8 cellular contexts compared by ENCODE assay signal in genomic region chr4:184537269-184538022, GRCh38.
DNase-seq lines count a peak whose midpoint lies in the region; ATAC-seq and TF ChIP-seq lines count a peak whose summit lies in the region.

No MANE protein-coding gene starts in this region.

- DNase-seq in DMS53 treated with DMSO at 0.1 percent for 48 hours (lab: John Stamatoyannopoulos, UW; ENCODE audit: unreplicated experiment) (peak; percentile 85), Panc1 (ENCODE audit: low read depth, low spot score) (peak; percentile 84), esophagus squamous epithelium (lab: John Stamatoyannopoulos, UW) (peak; percentile 60)
- DNase-seq in activated T-cell treated with anti-CD3 and anti-CD28 coated beads, Interleukin-2, amount 50 U/mL, for 72 hours, result peak; percentile 92
- DNase-seq in stimulated activated CD8-positive, alpha-beta memory T cell treated with anti-CD3 and anti-CD28 coated beads, Interleukin-7, amount 100 ng/mL, for 24 hours (ENCODE audit: low read depth), result peak; percentile 87

- H3K9me3 ChIP-seq in Panc1 (ENCODE audit: control insufficient read depth, insufficient read depth, low read depth, low read length), result no peaks in the 10 kb centered on the region
- no peaks in the 10 kb centered on the region for H3K9me3 ChIP-seq in esophagus squamous epithelium
- H3K9me3 ChIP-seq in muscle layer of duodenum (ENCODE audit: control insufficient read depth in 1 of 2, low read length in 2 of 2), result no peaks in the 10 kb centered on the region

- intact Hi-C loops in Panc1 (cut with micrococcal nuclease; ENCODE audit: unreplicated experiment), result loop anchor here (1.0 to 10.0 kb wide), 2 partner anchors 63 to 273 kb away; partner anchors contain the start of gene IRF2
- intact Hi-C loops in esophagus squamous epithelium (cut with DNase I), result loop anchor here (5.0 to 10.0 kb wide), 3 partner anchors 107 to 260 kb away; partner anchors contain the start of genes CASP3 and PRIMPOL

- in situ Hi-C loops in Panc1 (cut with HindIII; ENCODE audit: low pct_unique_long_range_greater_than_20kb, low sequenced_read_pairs), result no loop called here

- CTCF ChIA-PET in Panc1 (lab: Charles Lee), result interaction anchor here (0.9 to 1.5 kb wide), 2 partner anchors 268 to 274 kb away, joined by 4 to 5 read pairs; no protein-coding TSS in a partner anchor

- H3K9me3 Mint-ChIP-seq in activated T-cell treated with anti-CD3 and anti-CD28 coated beads, Interleukin-2, amount 50 U/mL, for 72 hours, result no peaks in the 10 kb centered on the region

- H4K20me1 ChIP-seq in KMS-11 (ENCODE audit: insufficient read depth), result no peaks in the 10 kb centered on the region

- ATAC-seq in GM21737 (IDR thresholded peaks at IDR 0.05; ENCODE audit: unreplicated experiment), result peak; percentile 53
- ATAC-seq in Panc1, result peak; percentile 95
- ATAC-seq in activated T-cell treated with anti-CD3 and anti-CD28 coated beads, Interleukin-2, amount 50 U/mL, for 72 hours (replicated peaks in 1 of 2), result peak; percentile 78

- peaks cover 65% of the 10 kb centered on the region for H3K4me1 ChIP-seq in KMS-11 (ENCODE audit: low read depth, poor library complexity, severe bottlenecking)
- H3K4me1 ChIP-seq in Panc1 (ENCODE audit: control insufficient read depth, insufficient read depth, low read length), result peaks cover 7% of the 10 kb centered on the region; the same call in 1 of the 2 replicates
- H3K4me1 ChIP-seq in esophagus squamous epithelium, result peaks cover 3 to 35% (median 25%) of the 10 kb centered on the region in 3 donors
- peaks cover 11% of the 10 kb centered on the region in 2 donors for H3K4me1 ChIP-seq in muscle layer of duodenum (ENCODE audit: control insufficient read depth in 1 of 2, insufficient read depth in 2 of 2, low read length in 2 of 2)

- TF ChIP-seq POLR2A in esophagus squamous epithelium (IDR thresholded peaks at IDR 0.05), result peak in 3 of 4 donors; percentile 86 to 96 (median 90)

- no peaks in the 10 kb centered on the region for H3K36me3 ChIP-seq in KMS-11 (ENCODE audit: insufficient read depth)
- no peaks in the 10 kb centered on the region for H3K36me3 ChIP-seq in Panc1 (ENCODE audit: control insufficient read depth, insufficient read depth, low read length)
- H3K36me3 ChIP-seq in esophagus squamous epithelium, result no peaks in the 10 kb centered on the region
- no peaks in the 10 kb centered on the region for H3K36me3 ChIP-seq in muscle layer of duodenum (ENCODE audit: control insufficient read depth in 1 of 2, insufficient read depth in 2 of 2, low read length in 2 of 2)

- peaks cover 71% of the 10 kb centered on the region for H3K4me1 Mint-ChIP-seq in activated T-cell treated with anti-CD3 and anti-CD28 coated beads, Interleukin-2, amount 50 U/mL, for 72 hours (ENCODE audit: low read depth)

- no peaks in the 10 kb centered on the region for H3K27me3 ChIP-seq in KMS-11 (ENCODE audit: insufficient read depth, low read depth)
- H3K27me3 ChIP-seq in Panc1 (ENCODE audit: control insufficient read depth, insufficient read depth, low read length), result no peaks in the 10 kb centered on the region
- no peaks in the 10 kb centered on the region for H3K27me3 ChIP-seq in esophagus squamous epithelium
- H3K27me3 ChIP-seq in muscle layer of duodenum (ENCODE audit: low read depth, low read length), result no peaks in the 10 kb centered on the region

- H3K9ac ChIP-seq in KMS-11, result peak overlapping the region; percentile 60

- H3K4me2 ChIP-seq in KMS-11, result peak overlapping the region; percentile 71

- peaks cover 6% of the 10 kb centered on the region for H3K79me2 ChIP-seq in KMS-11 (ENCODE audit: insufficient read depth, low read depth)

- H3K4me3 Mint-ChIP-seq in activated T-cell treated with anti-CD3 and anti-CD28 coated beads, Interleukin-2, amount 50 U/mL, for 72 hours, result peak overlapping the region; percentile 88 to 96

- H3K27ac ChIP-seq in KMS-11 (peak overlapping the region; percentile 69), Panc1 (ENCODE audit: low read length) (peak overlapping the region; percentile 90), esophagus squamous epithelium (peak overlapping the region; percentile 91 to 99 (median 96)), muscle layer of duodenum (ENCODE audit: low read length) (peak overlapping the region; percentile 100)

- H3K4me3 ChIP-seq in KMS-11 (IDR thresholded peaks at IDR 0.05; ENCODE audit: insufficient read depth, low read depth, low read length) (peak overlapping the region; percentile 73), Panc1 (ENCODE audit: low read depth in 2 of 2, low read length in 2 of 2) (peak overlapping the region; percentile 74 to 85), esophagus squamous epithelium (peak overlapping the region; percentile 49 to 85 (median 66)), muscle layer of duodenum (ENCODE audit: low read depth in 1 of 2, low read length in 2 of 2) (peak overlapping the region; percentile 76 to 90)

- POLR2A ChIA-PET in Panc1 (lab: Charles Lee), result no interaction called here

- 0% methylated on average over 14 of the region's 29 CpGs for WGBS in esophagus squamous epithelium, 2 donors

- peaks cover 0 to 4% of the 10 kb centered on the region in 2 donors for H3K36me3 Mint-ChIP-seq in activated T-cell treated with anti-CD3 and anti-CD28 coated beads, Interleukin-2, amount 50 U/mL, for 72 hours (ENCODE audit: insufficient read depth in 2 of 2)

- no TSS peak for BruUV-seq in Panc1 (replicated peaks; lab: Mats Ljungman, UMichigan)

- peak overlapping the region; percentile 71 for H2AFZ ChIP-seq in KMS-11 (ENCODE audit: low read depth)

- TF ChIP-seq CTCF in KMS-11 (conservative IDR thresholded peaks at IDR 0.05; ENCODE audit: low read depth, low read length), result no peak
- TF ChIP-seq CTCF in Panc1 (IDR thresholded peaks at IDR 0.05), result no peak
- peak in 1 of 6 experiments; percentile 15 for TF ChIP-seq CTCF in esophagus squamous epithelium (IDR thresholded peaks at IDR 0.05)

- no peaks in the 10 kb centered on the region for H3K27me3 Mint-ChIP-seq in activated T-cell treated with anti-CD3 and anti-CD28 coated beads, Interleukin-2, amount 50 U/mL, for 72 hours (ENCODE audit: low read depth)

- peak overlapping the region; percentile 93 for H3K27ac Mint-ChIP-seq in activated T-cell treated with anti-CD3 and anti-CD28 coated beads, Interleukin-2, amount 50 U/mL, for 72 hours

Comparison
In these comparisons a context has a peak if more than half of its experiments do, and no peak if none do; other contexts are left out.
1. Peak in every context shown above with its lines: DNase-seq, ATAC-seq, H3K4me3 ChIP-seq and H3K27ac ChIP-seq.